16 cellular contexts compared by ENCODE assay signal in genomic region chr2:120489023-120489422, GRCh38.
DNase-seq lines count a peak whose midpoint lies in the region; ATAC-seq and TF ChIP-seq lines count a peak whose summit lies in the region.
"Had no signal": no experiment of that assay in that cellular context is flagged by ENCODE, and none has a peak within 500 bp of the region (broad histone marks: within the 10 kb centered on the region; RNA-seq: fewer than 3 reads in every experiment).

No MANE protein-coding gene starts in this region.

- CTCF ChIA-PET in CD4-positive, alpha-beta memory T cell (lab: Charles Lee; ENCODE audit: partially characterized antibody): no interaction called here

- POLR2A ChIA-PET in CD4-positive, alpha-beta memory T cell (lab: Charles Lee; ENCODE audit: partially characterized antibody): no interaction called here

- H3K27ac ChIP-seq in endodermal cell (ENCODE audit: low read depth, low read length): no peak overlapping the region
- H3K27ac ChIP-seq in right lobe of liver: peak overlapping the region in 1 of 3 donors; percentile 43
- no peak overlapping the region for H3K27ac ChIP-seq in testis
- no peak overlapping the region for H3K27ac ChIP-seq in CD4-positive, alpha-beta memory T cell (ENCODE audit: low read depth, low read length)
- H3K27ac ChIP-seq in GM23248: no peak overlapping the region
- H3K27ac ChIP-seq: C4-2B, SK-N-MC had no signal

- no peaks in the 10 kb centered on the region for H3K9me2 ChIP-seq in GM23248 (ENCODE audit: insufficient read depth)

- no peak overlapping the region for H3K27ac Mint-ChIP-seq in endodermal cell
- H3K27ac Mint-ChIP-seq in CD4-positive, alpha-beta memory T cell: no peak overlapping the region
- H3K27ac Mint-ChIP-seq: HFFc6 had no signal

- no peaks in the 10 kb centered on the region for H3K9me3 ChIP-seq in endodermal cell (ENCODE audit: control insufficient read depth, low read length)
- no peaks in the 10 kb centered on the region for H3K9me3 ChIP-seq in right lobe of liver
- H3K9me3 ChIP-seq in testis: no peaks in the 10 kb centered on the region
- H3K9me3 ChIP-seq in CD4-positive, alpha-beta memory T cell (ENCODE audit: control insufficient read depth in 1 of 2, low read length in 2 of 2): no peaks in the 10 kb centered on the region
- no peaks in the 10 kb centered on the region for H3K9me3 ChIP-seq in GM23248 (ENCODE audit: low read depth)

- peaks cover 9% of the 10 kb centered on the region for H3K4me1 Mint-ChIP-seq in endodermal cell
- H3K4me1 Mint-ChIP-seq in CD4-positive, alpha-beta memory T cell: no peaks in the 10 kb centered on the region

- TF ChIP-seq POLR2A in right lobe of liver (IDR thresholded peaks at IDR 0.05) (no peak), testis (IDR thresholded peaks at IDR 0.05) (no peak)

- H3K4me3 ChIP-seq in H7 (ENCODE audit: insufficient read depth, low read depth, low read length): no peak overlapping the region
- no peak overlapping the region for H3K4me3 ChIP-seq in endodermal cell (ENCODE audit: low read length)
- H3K4me3 ChIP-seq in right lobe of liver: no peak overlapping the region
- H3K4me3 ChIP-seq in testis: no peak overlapping the region
- no peak overlapping the region for H3K4me3 ChIP-seq in CD4-positive, alpha-beta memory T cell (ENCODE audit: low read length in 2 of 2)
- no peak overlapping the region for H3K4me3 ChIP-seq in GM23248
- H3K4me3 ChIP-seq: SK-N-MC had no signal

- H3K9me3 Mint-ChIP-seq in endodermal cell: no peaks in the 10 kb centered on the region
- H3K9me3 Mint-ChIP-seq in CD4-positive, alpha-beta memory T cell: no peaks in the 10 kb centered on the region
- H3K9me3 Mint-ChIP-seq: HFFc6 had no signal

- H3K79me2 ChIP-seq in GM23248 (ENCODE audit: insufficient read depth): no peaks in the 10 kb centered on the region

- H3K27me3 Mint-ChIP-seq in endodermal cell (ENCODE audit: insufficient read depth): peaks cover 36% of the 10 kb centered on the region
- peaks cover 15 to 21% of the 10 kb centered on the region in 2 donors for H3K27me3 Mint-ChIP-seq in CD4-positive, alpha-beta memory T cell

- peak; percentile 78 for DNase-seq in H7
- peak; percentile 68 for DNase-seq in endodermal cell
- DNase-seq in right lobe of liver: peak; percentile 55 to 90 (median 88)
- peak; percentile 31 for DNase-seq in testis
- DNase-seq in CD4-positive, alpha-beta memory T cell: no peak
- no peak for DNase-seq in GM23248
- DNase-seq: DMS79 treated with DMSO at 0.1 percent for 48 hours, HFFc6, NCI-H1436, NCI-H2029, NCI-H2171, NCI-H446, SHP77 had no signal

- H2AFZ ChIP-seq in GM23248: no peak overlapping the region

- 48 to 79% methylated on average over 6 to 7 of the region's 7 CpGs for WGBS in endodermal cell (ENCODE audit: insufficient coverage in 1 of 2, insufficient read length in 1 of 2), 2 experiments
- 17% methylated on average over 1 of the region's 7 CpGs for WGBS in right lobe of liver (ENCODE audit: insufficient coverage, low coverage, low lambda C conversion rate, missing lambda C conversion rate)
- 45 to 72% methylated on average over 4 to 7 of the region's 7 CpGs for WGBS in testis, 2 donors
- WGBS in GM23248 (ENCODE audit: low coverage in 1 of 2, low lambda C conversion rate in 2 of 2, missing lambda C conversion rate in 2 of 2), 2 experiments: 61% methylated on average over 7 of the region's 7 CpGs

- in situ Hi-C loops in GM23248 (cut with MboI): no loop called here

- H3K36me3 ChIP-seq in H7 (replicated peaks; ENCODE audit: control insufficient read depth, insufficient read depth, low read length) (no peaks in the 10 kb centered on the region), endodermal cell (ENCODE audit: control insufficient read depth, insufficient read depth, low read length) (no peaks in the 10 kb centered on the region), right lobe of liver (no peaks in the 10 kb centered on the region), testis (ENCODE audit: low read depth, missing control alignments) (no peaks in the 10 kb centered on the region), GM23248 (ENCODE audit: low read depth) (no peaks in the 10 kb centered on the region)
- H3K36me3 ChIP-seq in CD4-positive, alpha-beta memory T cell (ENCODE audit: insufficient read depth, low read length): no peaks in the 10 kb centered on the region

- no peak overlapping the region for H3K4me2 ChIP-seq in GM23248 (ENCODE audit: unreplicated experiment)

- ATAC-seq in right lobe of liver: peak; percentile 51 to 92 (median 86)
- ATAC-seq in GM18520 (IDR thresholded peaks at IDR 0.05; ENCODE audit: unreplicated experiment): no peak

- no peak overlapping the region for H3K4me3 Mint-ChIP-seq in endodermal cell
- no peak overlapping the region for H3K4me3 Mint-ChIP-seq in CD4-positive, alpha-beta memory T cell
- H3K4me3 Mint-ChIP-seq: HFFc6 had no signal

- peaks cover 1% of the 10 kb centered on the region; the same call in 1 of the 2 replicates for H3K27me3 ChIP-seq in H7 (ENCODE audit: control insufficient read depth, insufficient read depth, low read length)
- H3K27me3 ChIP-seq in endodermal cell (ENCODE audit: control insufficient read depth, insufficient read depth, low read length, poor library complexity, severe bottlenecking): peaks cover 24% of the 10 kb centered on the region
- H3K27me3 ChIP-seq in right lobe of liver: no peaks in the 10 kb centered on the region
- no peaks in the 10 kb centered on the region for H3K27me3 ChIP-seq in testis
- H3K27me3 ChIP-seq in CD4-positive, alpha-beta memory T cell (ENCODE audit: insufficient read depth, low read length): no peaks in the 10 kb centered on the region
- no peaks in the 10 kb centered on the region for H3K27me3 ChIP-seq in GM23248 (replicated peaks; ENCODE audit: insufficient read depth)

- H3K36me3 Mint-ChIP-seq in endodermal cell (ENCODE audit: low read depth): no peaks in the 10 kb centered on the region
- H3K36me3 Mint-ChIP-seq in CD4-positive, alpha-beta memory T cell: no peaks in the 10 kb centered on the region

- intact Hi-C loops in right lobe of liver (cut with DNase I) (no loop called here), testis (cut with DNase I; ENCODE audit: low total_unique reads) (no loop called here)
- intact Hi-C loops in CD4-positive, alpha-beta memory T cell (cut with micrococcal nuclease): no loop called here

- H3K4me1 ChIP-seq in endodermal cell (ENCODE audit: control insufficient read depth, insufficient read depth, low read length): no peaks in the 10 kb centered on the region
- peaks cover 0 to 32% (median 17%) of the 10 kb centered on the region in 4 donors for H3K4me1 ChIP-seq in right lobe of liver
- peaks cover 8% of the 10 kb centered on the region for H3K4me1 ChIP-seq in testis
- no peaks in the 10 kb centered on the region for H3K4me1 ChIP-seq in CD4-positive, alpha-beta memory T cell (ENCODE audit: insufficient read depth, low read length)
- H3K4me1 ChIP-seq in GM23248 (ENCODE audit: insufficient read depth): no peaks in the 10 kb centered on the region

- no peaks in the 10 kb centered on the region for H3F3A ChIP-seq in GM23248 (ENCODE audit: insufficient read depth)

- H4K20me1 ChIP-seq in GM23248 (ENCODE audit: insufficient read depth): no peaks in the 10 kb centered on the region

- TF ChIP-seq CTCF in endodermal cell (conservative IDR thresholded peaks at IDR 0.05): no peak
- no peak for TF ChIP-seq CTCF in right lobe of liver (IDR thresholded peaks at IDR 0.05)
- no peak for TF ChIP-seq CTCF in testis (IDR thresholded peaks at IDR 0.05)

- H3K9ac ChIP-seq in endodermal cell (ENCODE audit: extremely low read depth, low read length, poor library complexity, severe bottlenecking) (no peak overlapping the region), GM23248 (no peak overlapping the region)

Comparison
In these comparisons a context has a peak if more than half of its experiments do, and no peak if none do; other contexts are left out.
1. DNase-seq: peak in H7 (single experiment), endodermal cell (single experiment), right lobe of liver (3 of 3) and testis (single experiment); none in CD4-positive, alpha-beta memory T cell (0 of 5) and GM23248 (single experiment).